In the genomic region with DNA sequence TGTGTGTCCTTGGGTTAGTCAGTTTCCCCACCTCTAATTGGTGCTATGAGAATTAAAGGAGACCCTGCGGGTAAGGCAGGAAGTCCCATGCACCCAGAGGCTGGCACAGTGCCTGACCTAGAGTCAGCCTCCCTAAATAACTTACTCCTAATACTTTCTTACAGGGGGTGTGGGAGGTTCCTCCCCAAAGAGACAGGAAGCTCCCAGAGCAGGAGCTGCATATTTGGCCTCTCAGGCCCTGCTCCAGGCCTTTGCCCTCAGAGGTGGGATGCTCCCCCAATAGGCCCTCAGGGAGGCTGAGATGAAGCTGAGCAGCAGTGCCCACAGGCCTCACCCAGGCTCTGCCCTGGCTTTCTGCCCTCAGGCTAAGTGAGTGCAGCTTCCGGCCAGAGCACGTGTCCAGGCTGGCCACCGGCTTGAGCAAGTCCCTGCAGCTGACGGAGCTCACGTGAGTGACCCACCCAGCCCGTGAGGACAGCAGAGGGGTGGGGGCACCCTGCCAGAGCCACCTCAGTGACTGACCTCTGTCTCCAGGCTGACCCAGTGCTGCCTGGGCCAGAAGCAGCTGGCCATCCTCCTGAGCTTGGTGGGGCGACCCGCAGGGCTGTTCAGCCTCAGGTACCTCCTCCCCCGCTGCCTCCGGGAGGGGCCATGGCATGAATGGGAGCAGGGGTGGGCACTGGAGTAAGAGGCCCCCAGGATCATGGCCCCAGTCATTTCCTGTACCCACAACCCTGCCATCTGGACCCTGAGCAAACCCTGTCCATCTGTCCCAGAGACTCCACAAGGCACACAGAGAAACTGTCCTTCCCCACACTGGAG, we compare ENCODE assay signal across 9 cellular contexts. TPM values are rescaled to one million over a fixed set of nuclear protein-coding genes. Genes with fewer than 3 reads are reported as not detected.
DNase-seq lines count a peak whose midpoint lies in the region; ATAC-seq and TF ChIP-seq lines count a peak whose summit lies in the region.
"Had no signal": no experiment of that assay in that cellular context is flagged by ENCODE, and none has a peak within 500 bp of the region (broad histone marks: within the 10 kb centered on the region; RNA-seq: fewer than 3 reads in every experiment).

No MANE protein-coding gene starts in this region.

- no peaks in the 10 kb centered on the region for H3K9me3 Mint-ChIP-seq in activated CD4-positive, alpha-beta T cell treated with anti-CD3 and anti-CD28 coated beads for 36 hours (ENCODE audit: low read depth)
- H3K9me3 Mint-ChIP-seq in activated T-helper 1 cell treated with anti-CD3 and anti-CD28 coated beads, Interleukin-12 subunit alpha, Interleukin-12 subunit beta, Interleukin-2, Interleukin-4 antibody, amounts not matched to agents 30 ng/mL and 10 ng/mL and 1 ng/mL, durations not matched to agents 14 hours and 24 hours and 36 hours, result no peaks in the 10 kb centered on the region

- DNase-seq in activated CD4-positive, alpha-beta T cell treated with anti-CD3 and anti-CD28 coated beads for 36 hours, result no peak
- DNase-seq in activated CD4-positive, alpha-beta T cell treated with anti-CD3 and anti-CD28 coated beads for 1 hour, result no peak
- no peak for DNase-seq in activated T-helper 1 cell treated with anti-CD3 and anti-CD28 coated beads, Interleukin-12 subunit alpha, Interleukin-12 subunit beta, Interleukin-2, Interleukin-4 antibody, amounts not matched to agents 30 ng/mL and 10 ng/mL and 1 ng/mL, durations not matched to agents 14 hours and 24 hours and 36 hours (ENCODE audit: low spot score)
- DNase-seq in hepatocyte (ENCODE audit: low spot score) (no peak), GDM1 (lab: John Stamatoyannopoulos, UW) (no peak)
- DNase-seq in stimulated activated naive CD4-positive, alpha-beta T cell treated with Interleukin-2 at 50 U/mL for 16 hours (lab: John Stamatoyannopoulos, UW), result no peak

- no peak overlapping the region for H2AFZ ChIP-seq in hepatocyte

- H3K27me3 ChIP-seq in hepatocyte (no peaks in the 10 kb centered on the region), stomach smooth muscle (ENCODE audit: control insufficient read depth in 1 of 2, insufficient read depth in 2 of 2, low read length in 2 of 2) (no peaks in the 10 kb centered on the region)

- CTCF ChIA-PET in activated CD4-positive, alpha-beta T cell treated with anti-CD3 and anti-CD28 coated beads for 36 hours (lab: Charles Lee), result interaction anchor here (0.6 to 1.5 kb wide), 5 partner anchors 9 to 103 kb away, joined by 3 to 5 read pairs (median 3); no protein-coding TSS in a partner anchor

- H3K9me2 ChIP-seq in hepatocyte (replicated peaks; ENCODE audit: insufficient read depth), result no peaks in the 10 kb centered on the region

- intact Hi-C loops in activated CD4-positive, alpha-beta T cell treated with anti-CD3 and anti-CD28 coated beads for 36 hours (cut with DNase I, micrococcal nuclease), result no loop called here
- intact Hi-C loops in activated T-helper 1 cell treated with anti-CD3 and anti-CD28 coated beads, Interleukin-12 subunit alpha, Interleukin-12 subunit beta, Interleukin-2, Interleukin-4 antibody, amounts not matched to agents 30 ng/mL and 10 ng/mL and 1 ng/mL, durations not matched to agents 14 hours and 24 hours and 36 hours (cut with micrococcal nuclease), result no loop called here

- H3K27ac ChIP-seq in hepatocyte, result peak overlapping the region; percentile 31
- peak overlapping the region; percentile 31 for H3K27ac ChIP-seq in stomach smooth muscle (ENCODE audit: low read length)
- H3K27ac ChIP-seq: C4-2B had no signal

- no peak overlapping the region for H3K4me3 Mint-ChIP-seq in activated CD4-positive, alpha-beta T cell treated with anti-CD3 and anti-CD28 coated beads for 36 hours
- no peak overlapping the region for H3K4me3 Mint-ChIP-seq in activated T-helper 1 cell treated with anti-CD3 and anti-CD28 coated beads, Interleukin-12 subunit alpha, Interleukin-12 subunit beta, Interleukin-2, Interleukin-4 antibody, amounts not matched to agents 30 ng/mL and 10 ng/mL and 1 ng/mL, durations not matched to agents 14 hours and 24 hours and 36 hours

- H3K4me1 ChIP-seq in hepatocyte (ENCODE audit: insufficient read depth) (peaks cover 6% of the 10 kb centered on the region), stomach smooth muscle (ENCODE audit: control insufficient read depth, insufficient read depth, low read length) (peaks cover 6% of the 10 kb centered on the region)

- no peaks in the 10 kb centered on the region for H3K36me3 ChIP-seq in hepatocyte (replicated peaks; ENCODE audit: insufficient read depth, low read depth)
- peaks cover 0 to 3% of the 10 kb centered on the region in 2 donors for H3K36me3 ChIP-seq in stomach smooth muscle (ENCODE audit: control insufficient read depth in 2 of 2, insufficient read depth in 2 of 2, low read length in 2 of 2)

- no peak for ATAC-seq in activated CD4-positive, alpha-beta T cell treated with anti-CD3 and anti-CD28 coated beads for 36 hours
- ATAC-seq in HG03196 (IDR thresholded peaks at IDR 0.05; ENCODE audit: unreplicated experiment), result no peak

- H3K4me1 Mint-ChIP-seq in activated CD4-positive, alpha-beta T cell treated with anti-CD3 and anti-CD28 coated beads for 36 hours, result no peaks in the 10 kb centered on the region
- no peaks in the 10 kb centered on the region for H3K4me1 Mint-ChIP-seq in activated T-helper 1 cell treated with anti-CD3 and anti-CD28 coated beads, Interleukin-12 subunit alpha, Interleukin-12 subunit beta, Interleukin-2, Interleukin-4 antibody, amounts not matched to agents 30 ng/mL and 10 ng/mL and 1 ng/mL, durations not matched to agents 14 hours and 24 hours and 36 hours (ENCODE audit: low read depth)

- H3K9ac ChIP-seq in stomach smooth muscle (ENCODE audit: low read length in 2 of 2), result no peak overlapping the region

- WGBS in hepatocyte (ENCODE audit: low lambda C conversion rate, missing lambda C conversion rate), result 67% methylated on average over 11 of the region's 11 CpGs

- no peaks in the 10 kb centered on the region for H3K27me3 Mint-ChIP-seq in activated CD4-positive, alpha-beta T cell treated with anti-CD3 and anti-CD28 coated beads for 36 hours
- no peaks in the 10 kb centered on the region for H3K27me3 Mint-ChIP-seq in activated T-helper 1 cell treated with anti-CD3 and anti-CD28 coated beads, Interleukin-12 subunit alpha, Interleukin-12 subunit beta, Interleukin-2, Interleukin-4 antibody, amounts not matched to agents 30 ng/mL and 10 ng/mL and 1 ng/mL, durations not matched to agents 14 hours and 24 hours and 36 hours (ENCODE audit: insufficient read depth)

- TF ChIP-seq CTCF in hepatocyte (IDR thresholded peaks at IDR 0.05; ENCODE audit: poor library complexity), result no peak

- H3K4me2 ChIP-seq in hepatocyte, result no peak overlapping the region

- H4K20me1 ChIP-seq in hepatocyte (ENCODE audit: insufficient read depth, poor library complexity, severe bottlenecking), result no peaks in the 10 kb centered on the region

- no peaks in the 10 kb centered on the region for H3K9me3 ChIP-seq in hepatocyte (ENCODE audit: low read depth)
- H3K9me3 ChIP-seq in stomach smooth muscle (ENCODE audit: control insufficient read depth in 2 of 2, low read length in 2 of 2), result no peaks in the 10 kb centered on the region

- no peak overlapping the region for H3K4me3 ChIP-seq in hepatocyte
- no peak overlapping the region for H3K4me3 ChIP-seq in stomach smooth muscle (ENCODE audit: low read length in 2 of 2)

- POLR2A ChIA-PET in activated CD4-positive, alpha-beta T cell treated with anti-CD3 and anti-CD28 coated beads for 36 hours (lab: Charles Lee), result interaction anchor here (0.5 kb wide), 1 partner anchor 104 kb away, joined by 3 read pairs; no protein-coding TSS in a partner anchor

- peak overlapping the region; percentile 3 for H3K27ac Mint-ChIP-seq in activated CD4-positive, alpha-beta T cell treated with anti-CD3 and anti-CD28 coated beads for 36 hours
- H3K27ac Mint-ChIP-seq in activated T-helper 1 cell treated with anti-CD3 and anti-CD28 coated beads, Interleukin-12 subunit alpha, Interleukin-12 subunit beta, Interleukin-2, Interleukin-4 antibody, amounts not matched to agents 30 ng/mL and 10 ng/mL and 1 ng/mL, durations not matched to agents 14 hours and 24 hours and 36 hours, result peak overlapping the region; percentile 61

- H3K36me3 Mint-ChIP-seq in activated CD4-positive, alpha-beta T cell treated with anti-CD3 and anti-CD28 coated beads for 36 hours (ENCODE audit: low read depth), result peaks cover 32% of the 10 kb centered on the region
- H3K36me3 Mint-ChIP-seq in activated T-helper 1 cell treated with anti-CD3 and anti-CD28 coated beads, Interleukin-12 subunit alpha, Interleukin-12 subunit beta, Interleukin-2, Interleukin-4 antibody, amounts not matched to agents 30 ng/mL and 10 ng/mL and 1 ng/mL, durations not matched to agents 14 hours and 24 hours and 36 hours (ENCODE audit: low read depth), result peaks cover 42% of the 10 kb centered on the region

- no peaks in the 10 kb centered on the region for H3K79me2 ChIP-seq in hepatocyte

RNA-seq across cellular contexts. Expression of a gene that starts 31.1 kb away (rescaled TPM):
- 1 to 10 TPM; 4.9 to 7.3 TPM for total RNA-seq in activated CD4-positive, alpha-beta T cell treated with anti-CD3 and anti-CD28 coated beads for 36 hours
- total RNA-seq in activated T-helper 1 cell treated with anti-CD3 and anti-CD28 coated beads, Interleukin-12 subunit alpha, Interleukin-12 subunit beta, Interleukin-2, Interleukin-4 antibody, amounts not matched to agents 30 ng/mL and 10 ng/mL and 1 ng/mL, durations not matched to agents 14 hours and 24 hours and 36 hours, result 3.7 and 4.6 TPM in 2 replicates
- 13.2 and 15.6 TPM in 2 replicates for total RNA-seq in hepatocyte
- 20.6 and 22.3 TPM in 2 replicates for polyA plus RNA-seq in hepatocyte
